12 cellular contexts compared by ENCODE assay signal in genomic region chr10:63901228-63901627, GRCh38.
DNase-seq lines count a peak whose midpoint lies in the region; ATAC-seq, FAIRE-seq and TF ChIP-seq lines count a peak whose summit lies in the region.
"Had no signal": no experiment of that assay in that cellular context is flagged by ENCODE, and none has a peak within 500 bp of the region (broad histone marks: within the 10 kb centered on the region; RNA-seq: fewer than 3 reads in every experiment).

No MANE protein-coding gene starts in this region.

- in situ Hi-C loops in GM13977 (cut with MboI; ENCODE audit: low pct_unique_long_range_greater_than_20kb, low sequenced_read_pairs, unreplicated experiment) = no loop called here

- TF ChIP-seq CTCF in AG04449 (IDR thresholded peaks at IDR 0.05; ENCODE audit: insufficient read depth, low read length, missing control alignments) (peak; percentile 30), GM13977 (IDR thresholded peaks at IDR 0.05; ENCODE audit: extremely low read depth, insufficient read depth, missing control alignments) (peak; percentile 54), HL-60 (IDR thresholded peaks at IDR 0.05; ENCODE audit: insufficient read depth, low read length) (peak; percentile 35), endodermal cell (conservative IDR thresholded peaks at IDR 0.05) (peak; percentile 81), kidney (IDR thresholded peaks at IDR 0.05; ENCODE audit: borderline replicate concordance, extremely low read depth, insufficient read depth) (no peak)

- H3K4me1 ChIP-seq in endodermal cell (ENCODE audit: control insufficient read depth, insufficient read depth, low read length) = no peaks in the 10 kb centered on the region
- H3K4me1 ChIP-seq in kidney (ENCODE audit: control insufficient read depth in 1 of 2, insufficient read depth in 1 of 2, low read depth in 1 of 2, low read length in 2 of 2) = no peaks in the 10 kb centered on the region

- H3K27ac ChIP-seq in HL-60 (replicated peaks) (no peak overlapping the region), endodermal cell (ENCODE audit: low read depth, low read length) (no peak overlapping the region), kidney (ENCODE audit: low read depth in 2 of 2, low read length in 2 of 2) (no peak overlapping the region)

- H3K9me3 ChIP-seq in endodermal cell (ENCODE audit: control insufficient read depth, low read length) (peaks cover 6% of the 10 kb centered on the region), kidney (ENCODE audit: control insufficient read depth in 1 of 2, low read length in 2 of 2) (no peaks in the 10 kb centered on the region)

- peaks cover 6% of the 10 kb centered on the region for H3K27me3 Mint-ChIP-seq in endodermal cell (ENCODE audit: insufficient read depth)
- H3K27me3 Mint-ChIP-seq in activated T-cell treated with anti-CD3 and anti-CD28 coated beads, Interleukin-2, amount 50 U/mL, for 72 hours (ENCODE audit: low read depth) = peaks cover 20% of the 10 kb centered on the region

- intact Hi-C loops in kidney (cut with DNase I) = no loop called here

- no peak overlapping the region for H3K4me3 Mint-ChIP-seq in endodermal cell
- H3K4me3 Mint-ChIP-seq in activated T-cell treated with anti-CD3 and anti-CD28 coated beads, Interleukin-2, amount 50 U/mL, for 72 hours = no peak overlapping the region
- H3K4me3 Mint-ChIP-seq: naive B cell had no signal

- H3K9ac ChIP-seq in endodermal cell (ENCODE audit: extremely low read depth, low read length, poor library complexity, severe bottlenecking) (no peak overlapping the region), kidney (ENCODE audit: low read length in 2 of 2) (no peak overlapping the region)

- no peak for FAIRE-seq in kidney (lab: Jason Lieb, UNC)
- FAIRE-seq: GM19239 had no signal

- no peak for DNase-seq in AG04449 (ENCODE audit: low read depth, low spot score)
- DNase-seq in GM13977 (ENCODE audit: low spot score) = no peak
- DNase-seq in HL-60 (ENCODE audit: low read depth in 1 of 2, low spot score in 1 of 2) = no peak
- peak; percentile 67 for DNase-seq in endodermal cell
- DNase-seq in retina = no peak
- no peak for DNase-seq in kidney
- no peak for DNase-seq in activated T-cell treated with anti-CD3 and anti-CD28 coated beads, Interleukin-2, amount 50 U/mL, for 72 hours
- DNase-seq in cerebellar nuclear complex (lab: John Stamatoyannopoulos, UW) = no peak
- DNase-seq: naive B cell; NCI-H187 treated with DMSO at 0.1 percent for 48 hours; stimulated activated CD4-positive, alpha-beta T cell treated with anti-CD3 and anti-CD28 coated beads, Interleukin-2, amount 100 ng/mL, for 48 hours had no signal

- H3K27ac Mint-ChIP-seq in endodermal cell = no peak overlapping the region
- H3K27ac Mint-ChIP-seq in activated T-cell treated with anti-CD3 and anti-CD28 coated beads, Interleukin-2, amount 50 U/mL, for 72 hours = no peak overlapping the region
- H3K27ac Mint-ChIP-seq: naive B cell had no signal

- WGBS in endodermal cell (ENCODE audit: insufficient coverage in 1 of 2, insufficient read length in 1 of 2), 2 experiments = 89% methylated on average over 3 of the region's 3 CpGs; no CpG with 5 or more reads in 1 of the 2 experiments

- H3K36me3 ChIP-seq in endodermal cell (ENCODE audit: control insufficient read depth, insufficient read depth, low read length) = no peaks in the 10 kb centered on the region
- H3K36me3 ChIP-seq in kidney (ENCODE audit: control insufficient read depth in 1 of 2, insufficient read depth in 2 of 2, low read length in 2 of 2) = no peaks in the 10 kb centered on the region

- POLR2A ChIA-PET in AG04449 (lab: Yijun Ruan, JAX) = no interaction called here

- H3K4me1 Mint-ChIP-seq in endodermal cell = peaks cover 7% of the 10 kb centered on the region
- no peaks in the 10 kb centered on the region for H3K4me1 Mint-ChIP-seq in activated T-cell treated with anti-CD3 and anti-CD28 coated beads, Interleukin-2, amount 50 U/mL, for 72 hours (ENCODE audit: low read depth)
- H3K4me1 Mint-ChIP-seq: naive B cell had no signal

- ATAC-seq in activated T-cell treated with anti-CD3 and anti-CD28 coated beads, Interleukin-2, amount 50 U/mL, for 72 hours (replicated peaks in 1 of 2) = no peak

- H3K4me3 ChIP-seq in AG04449 (ENCODE audit: low read depth, low read length) = no peak overlapping the region
- H3K4me3 ChIP-seq in HL-60 (replicated peaks; ENCODE audit: insufficient read depth, low read length) = no peak overlapping the region
- no peak overlapping the region for H3K4me3 ChIP-seq in endodermal cell (ENCODE audit: low read length)
- H3K4me3 ChIP-seq in kidney (ENCODE audit: low read length in 2 of 2) = no peak overlapping the region

- no peaks in the 10 kb centered on the region for H3K9me3 Mint-ChIP-seq in endodermal cell
- no peaks in the 10 kb centered on the region for H3K9me3 Mint-ChIP-seq in activated T-cell treated with anti-CD3 and anti-CD28 coated beads, Interleukin-2, amount 50 U/mL, for 72 hours
- H3K9me3 Mint-ChIP-seq: naive B cell had no signal

- H3K36me3 Mint-ChIP-seq in endodermal cell (ENCODE audit: low read depth) = no peaks in the 10 kb centered on the region
- H3K36me3 Mint-ChIP-seq in activated T-cell treated with anti-CD3 and anti-CD28 coated beads, Interleukin-2, amount 50 U/mL, for 72 hours (ENCODE audit: insufficient read depth in 2 of 2) = no peaks in the 10 kb centered on the region
- H3K36me3 Mint-ChIP-seq: naive B cell had no signal

- CTCF ChIA-PET in AG04449 (lab: Yijun Ruan, JAX) = interaction anchor here (0.8 to 3.5 kb wide), 10 partner anchors 9 to 76 kb away, joined by 3 to 15 read pairs (median 4); no protein-coding TSS in a partner anchor

- no peaks in the 10 kb centered on the region for H3K27me3 ChIP-seq in HL-60 (ENCODE audit: insufficient read depth, poor library complexity, severe bottlenecking)
- H3K27me3 ChIP-seq in endodermal cell (ENCODE audit: control insufficient read depth, insufficient read depth, low read length, poor library complexity, severe bottlenecking) = peaks cover 24% of the 10 kb centered on the region
